In the genomic region with DNA sequence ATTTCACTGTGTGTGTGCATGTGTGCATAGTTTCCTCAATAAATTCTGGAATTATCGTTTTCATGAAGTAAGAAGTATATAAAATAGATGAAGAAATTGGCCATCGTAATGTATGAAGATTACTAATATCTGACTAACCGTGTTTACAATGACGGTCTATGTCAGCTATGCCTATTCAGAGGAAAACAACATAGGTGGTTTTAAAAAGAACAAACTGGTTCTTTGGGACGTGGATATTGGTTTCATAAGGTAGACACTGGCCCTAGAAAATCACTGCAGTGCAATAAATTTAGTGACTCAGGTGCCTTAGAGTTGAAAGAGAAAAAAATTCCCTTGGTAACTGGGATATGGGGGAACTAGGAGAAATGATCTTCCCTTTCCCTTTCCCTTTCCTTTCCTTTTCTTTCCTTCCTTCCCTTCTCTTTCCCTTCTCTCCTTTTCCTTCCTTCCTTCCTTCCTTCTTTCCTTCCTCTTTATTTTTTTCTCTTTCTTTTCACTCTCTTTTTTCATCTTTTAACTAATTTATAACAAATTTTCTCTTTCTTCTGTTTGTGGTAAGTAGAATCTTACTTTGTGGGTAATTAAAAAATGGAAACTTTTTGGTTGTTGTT, we compare ENCODE assay signal across 25 cellular contexts.
"Had no signal": no experiment of that assay in that cellular context is flagged by ENCODE, and none has a peak within 500 bp of the region (broad histone marks: within the 10 kb centered on the region; RNA-seq: fewer than 3 reads in every experiment).

No MANE protein-coding gene starts in this region.

- H3K27me3 Mint-ChIP-seq: naive thymus-derived CD4-positive, alpha-beta T cell; stimulated activated memory B cell treated with anti-CD40 and anti-IgM and Interleukin-4, amounts not matched to agents 10 μg/mL and 1 μg/mL and 100 μg/mL, for 72 hours; type B pancreatic cell had no signal

- H3K4me3 ChIP-seq: coronary artery, esophagus squamous epithelium, gastroesophageal sphincter, heart left ventricle, hepatocyte, left lung, prostate gland, sigmoid colon, spleen, testis, tibial artery had no signal

- H3K27ac Mint-ChIP-seq: naive thymus-derived CD4-positive, alpha-beta T cell; nephron; stimulated activated memory B cell treated with anti-CD40 and anti-IgM and Interleukin-4, amounts not matched to agents 10 μg/mL and 1 μg/mL and 100 μg/mL, for 72 hours; type B pancreatic cell had no signal

- H2AFZ ChIP-seq: hepatocyte had no signal

- ATAC-seq: gastroesophageal sphincter; heart left ventricle; left cardiac atrium; left lung; naive thymus-derived CD4-positive, alpha-beta T cell; right cardiac atrium; stimulated activated memory B cell treated with anti-CD40 and anti-IgM and Interleukin-4, amounts not matched to agents 10 μg/mL and 1 μg/mL and 100 μg/mL, for 72 hours; stimulated activated naive CD8-positive, alpha-beta T cell treated with anti-CD3 and anti-CD28 coated beads, Interleukin-15, Interleukin-2, amounts not matched to agents 100 U/mL and 50 U/mL, for 24 hours had no signal

- H3K9me3 ChIP-seq: esophagus squamous epithelium, gastroesophageal sphincter, heart left ventricle, left lung, prostate gland, sigmoid colon, spleen, testis, tibial artery had no signal

- H3K4me1 Mint-ChIP-seq: naive thymus-derived CD4-positive, alpha-beta T cell had no signal

- H3K9me3 Mint-ChIP-seq: nephron; stimulated activated memory B cell treated with anti-CD40 and anti-IgM and Interleukin-4, amounts not matched to agents 10 μg/mL and 1 μg/mL and 100 μg/mL, for 72 hours; type B pancreatic cell had no signal

- DNase-seq: dermis blood vessel endothelial cell; effector memory CD4-positive, alpha-beta T cell; esophagus squamous epithelium; heart left ventricle; left cardiac atrium; left lung; mesendoderm; midbrain; naive thymus-derived CD4-positive, alpha-beta T cell; nucleus accumbens; right cardiac atrium; sigmoid colon; spleen; stimulated activated CD4-positive, alpha-beta T cell treated with anti-CD3 and anti-CD28 coated beads, Interleukin-4, amount 100 ng/mL, for 4 hours; stimulated activated naive CD8-positive, alpha-beta T cell treated with anti-CD3 and anti-CD28 coated beads, Interleukin-15, Interleukin-2, amounts not matched to agents 100 U/mL and 50 U/mL, for 24 hours; substantia nigra; testis; tibial artery had no signal

- H3K4me2 ChIP-seq: hepatocyte had no signal

- H3K79me2 ChIP-seq: hepatocyte had no signal

- H3K4me1 ChIP-seq: esophagus squamous epithelium, gastroesophageal sphincter, left lung, prostate gland, sigmoid colon, spleen, testis had no signal

- H3K36me3 ChIP-seq: esophagus squamous epithelium, gastroesophageal sphincter, heart left ventricle, left lung, prostate gland, sigmoid colon, spleen, tibial artery had no signal

- H3K4me3 Mint-ChIP-seq: naive thymus-derived CD4-positive, alpha-beta T cell; nephron; stimulated activated memory B cell treated with anti-CD40 and anti-IgM and Interleukin-4, amounts not matched to agents 10 μg/mL and 1 μg/mL and 100 μg/mL, for 72 hours; type B pancreatic cell had no signal

- H3K27ac ChIP-seq: coronary artery, esophagus squamous epithelium, gastroesophageal sphincter, heart left ventricle, hepatocyte, left lung, prostate gland, sigmoid colon, spleen, testis, tibial artery had no signal

- H3K36me3 Mint-ChIP-seq: naive thymus-derived CD4-positive, alpha-beta T cell; stimulated activated memory B cell treated with anti-CD40 and anti-IgM and Interleukin-4, amounts not matched to agents 10 μg/mL and 1 μg/mL and 100 μg/mL, for 72 hours; type B pancreatic cell had no signal

- H3K27me3 ChIP-seq: esophagus squamous epithelium, gastroesophageal sphincter, heart left ventricle, hepatocyte, left lung, sigmoid colon, spleen, testis, tibial artery had no signal
